1 cellular context compared by ENCODE assay signal in genomic region chr11:36325403-36325802, GRCh38. TPM values are rescaled to one million over a fixed set of nuclear protein-coding genes. Genes with fewer than 3 reads are reported as not detected.
"Had no signal": no experiment of that assay in that cellular context is flagged by ENCODE, and none has a peak within 500 bp of the region (broad histone marks: within the 10 kb centered on the region; RNA-seq: fewer than 3 reads in every experiment).

No MANE protein-coding gene starts in this region.

RNA-seq across cellular contexts. Expression of gene PRR5L, which starts 29.3 kb away (rescaled TPM):
- total RNA-seq: HepG2 had no signal
